8 cellular contexts compared by ENCODE assay signal in genomic region chr1:39973503-39974135, GRCh38. TPM values are rescaled to one million over a fixed set of nuclear protein-coding genes. Genes with fewer than 3 reads are reported as not detected.
DNase-seq lines count a peak whose midpoint lies in the region; ATAC-seq, FAIRE-seq and TF ChIP-seq lines count a peak whose summit lies in the region.

No MANE protein-coding gene starts in this region.

- FAIRE-seq in A549 (lab: Jason Lieb, UNC) (no peak), GM18507 (lab: Jason Lieb, UNC) (peak; percentile 89)

- DNase-seq in A549 (ENCODE audit: low read depth in 1 of 2, low spot score in 1 of 2): peak; percentile 54 to 59
- DNase-seq in GM18507 (ENCODE audit: extremely low spot score, insufficient read length, low read depth): peak; percentile 67
- peak; percentile 77 for DNase-seq in NCI-H2171 treated with DMSO at 0.1 percent for 48 hours (lab: John Stamatoyannopoulos, UW)
- peak; percentile 53 for DNase-seq in activated CD4-positive, CD25-positive, alpha-beta regulatory T cell treated with anti-CD3 and anti-CD28 coated beads, Interleukin-2, amount 50 U/mL, for 16 hours (ENCODE audit: low read depth, low spot score)
- DNase-seq in central memory CD4-positive, alpha-beta T cell: peak; percentile 58
- peak; percentile 72 for DNase-seq in kidney glomerular epithelial cell (lab: John Stamatoyannopoulos, UW)
- peak; percentile 73 for DNase-seq in stimulated activated CD4-positive, alpha-beta T cell treated with anti-CD3 and anti-CD28 coated beads, Interleukin-4, amount 100 ng/mL, for 1 hour

- H3K4me1 ChIP-seq in A549: peaks cover 5% of the 10 kb centered on the region; the same call in 1 of the 3 replicates

- TF ChIP-seq CTCF in A549 (IDR thresholded peaks at IDR 0.05): peak; percentile 82

- TF ChIP-seq EP300 in A549 (IDR thresholded peaks at IDR 0.05): no peak

- POLR2A ChIA-PET in A549 (lab: Yijun Ruan, JAX): no interaction called here

- no peaks in the 10 kb centered on the region for H3K9me3 ChIP-seq in A549

- ATAC-seq in A549 (peak; percentile 82 to 93), HG03159 (IDR thresholded peaks at IDR 0.05; ENCODE audit: unreplicated experiment) (no peak)

- CTCF ChIA-PET in A549 (lab: Yijun Ruan, JAX): interaction anchor here (0.6 to 6.2 kb wide), 45 partner anchors 8 to 365 kb away, joined by 3 to 151 read pairs (median 5); partner anchors contain the start of genes MFSD2A and MYCL

- 17% methylated on average over 9 of the region's 9 CpGs for WGBS in A549 (ENCODE audit: missing lambda C conversion rate)

- TF ChIP-seq POLR2A in A549 (IDR thresholded peaks at IDR 0.05; ENCODE audit: low read length): no peak

- TF ChIP-seq RAD21 in A549 (conservative IDR thresholded peaks at IDR 0.05 in 1 of 2, IDR thresholded peaks at IDR 0.05 in 1 of 2): peak; percentile 93

- no peak overlapping the region for H3K4me3 ChIP-seq in A549

- H3K27ac ChIP-seq in A549: no peak overlapping the region

- H3K4me2 ChIP-seq in A549: peak overlapping the region; percentile 49

TF ChIP-seq in A549, 52 proteins besides CTCF, POLR2A, EP300 and RAD21:
- TF ChIP-seq SMC3 (IDR thresholded peaks at IDR 0.05) (peak; percentile 96), E2F6 (IDR thresholded peaks at IDR 0.05; ENCODE audit: borderline replicate concordance, low read depth) (no peak), HOXA7 (CRISPR knock-in tag; IDR thresholded peaks at IDR 0.05) (no peak)

RNA-seq across cellular contexts. Expression of gene MFSD2A, which starts 18.7 kb away (rescaled TPM):
- polyA plus RNA-seq in A549 (2011; rRNA removed) (3.1 and 3.9 TPM in 2 replicates), A549 (2017; fragmentation: RNase III; extraction: RNeasy Plus Mini Kit Qiagen cat#74134 plus additional on column Dnase treatment) (2.8 to 3.0 TPM (median 2.9 TPM) in 3 replicates)
- 3.7 and 4.6 TPM in 2 replicates for polyA plus RNA-seq in A549 (2012; cell fraction: cytosol; rRNA removed)
- polyA plus RNA-seq in A549 (2012; cell fraction: nucleus; rRNA removed): 8.8 and 10.1 TPM in 2 replicates
- 4.6 and 6.0 TPM in 2 replicates for polyA minus RNA-seq in A549 (2011; rRNA and poly(A)+ RNA removed)
